13 cellular contexts compared by ENCODE assay signal in the genomic region with DNA sequence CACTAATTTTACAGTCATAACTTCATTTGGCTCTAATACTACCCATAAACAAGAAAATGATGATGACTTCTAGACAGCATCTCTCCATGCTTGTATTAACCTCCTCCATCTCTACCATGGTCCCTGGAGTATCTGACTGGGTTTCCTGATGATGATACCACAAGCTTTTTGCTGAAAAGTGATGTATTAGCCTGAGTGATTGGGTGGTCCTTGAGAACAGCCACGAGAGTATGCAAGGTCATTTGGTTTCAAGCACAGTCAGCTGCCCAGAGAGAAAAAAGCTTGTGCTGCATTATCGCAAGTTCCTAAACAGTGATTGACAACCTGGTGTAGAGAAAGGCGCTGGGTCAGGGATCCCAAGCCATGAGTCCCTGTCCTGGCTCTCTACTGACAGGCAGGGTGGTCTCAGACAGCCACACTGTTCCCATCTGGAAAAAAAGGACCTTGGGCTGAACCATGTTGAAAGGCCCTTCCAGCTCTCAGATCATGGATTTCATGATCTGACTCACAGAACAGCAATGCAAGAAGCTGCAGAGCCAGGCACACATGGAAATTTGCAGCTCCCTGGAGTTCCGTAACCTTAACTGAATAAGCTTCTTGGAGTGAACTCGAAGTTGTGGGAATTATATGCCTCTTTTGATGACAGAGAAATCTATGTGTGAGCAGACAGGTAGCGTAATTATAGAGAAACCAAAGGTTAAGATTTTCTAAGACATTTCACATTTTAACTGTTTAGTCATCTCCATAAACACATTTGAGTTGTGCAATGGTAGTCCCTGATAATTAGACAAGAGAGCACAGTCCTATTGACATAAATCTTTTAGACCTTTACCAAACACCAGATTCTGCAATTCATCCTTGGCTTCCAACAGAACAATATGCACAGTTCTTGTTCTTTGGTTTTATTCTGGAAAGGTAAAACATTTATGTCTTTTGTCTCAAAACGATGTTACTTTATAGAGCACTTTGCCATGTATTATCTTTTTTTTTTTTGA. TPM values are rescaled to one million over a fixed set of nuclear protein-coding genes. Genes with fewer than 3 reads are reported as not detected.
DNase-seq lines count a peak whose midpoint lies in the region; ATAC-seq and TF ChIP-seq lines count a peak whose summit lies in the region.
"Had no signal": no experiment of that assay in that cellular context is flagged by ENCODE, and none has a peak within 500 bp of the region (broad histone marks: within the 10 kb centered on the region; RNA-seq: fewer than 3 reads in every experiment).

No MANE protein-coding gene starts in this region.

- no peak overlapping the region for H2BK5ac ChIP-seq in mesendoderm (ENCODE audit: low read length)

- H3K4me3 ChIP-seq in cardiac fibroblast (replicated peaks in 1 of 2; ENCODE audit: low read depth in 2 of 2, low read length in 2 of 2) (no peak overlapping the region), mesendoderm (ENCODE audit: low read length) (no peak overlapping the region)
- H3K4me3 ChIP-seq: vagina had no signal

- H3K4me3 Mint-ChIP-seq in activated CD4-positive, alpha-beta memory T cell treated with anti-CD3 and anti-CD28 coated beads, Interleukin-2, amount 10 ng/mL, durations not matched to agents 7 days and 5 days: no peak overlapping the region
- no peak overlapping the region for H3K4me3 Mint-ChIP-seq in activated naive CD8-positive, alpha-beta T cell treated with anti-CD3 and anti-CD28 coated beads for 36 hours
- H3K4me3 Mint-ChIP-seq: activated naive CD4-positive, alpha-beta T cell treated with anti-CD3 and anti-CD28 coated beads, Interleukin-2, amount 10 ng/mL, durations not matched to agents 7 days and 5 days had no signal

- DNase-seq in AG08395 (ENCODE audit: low spot score) (peak; percentile 85), HT1080 (ENCODE audit: low read depth) (peak; percentile 28), cardiac fibroblast (ENCODE audit: low read depth in 2 of 2) (peak; percentile 70 to 71), mesendoderm (peak; percentile 51), NCI-H2029 treated with DMSO at 0.1 percent for 48 hours (lab: John Stamatoyannopoulos, UW) (no peak)
- no peak for DNase-seq in activated CD4-positive, alpha-beta memory T cell treated with anti-CD3 and anti-CD28 coated beads, Interleukin-2, amount 10 ng/mL, durations not matched to agents 7 days and 5 days
- no peak for DNase-seq in activated naive CD8-positive, alpha-beta T cell treated with anti-CD3 and anti-CD28 coated beads for 36 hours
- DNase-seq: activated naive CD4-positive, alpha-beta T cell treated with anti-CD3 and anti-CD28 coated beads, Interleukin-2, amount 10 ng/mL, durations not matched to agents 7 days and 5 days; dermis blood vessel endothelial cell; MM.1S; occipital lobe had no signal

- POLR2A ChIA-PET in activated CD4-positive, alpha-beta memory T cell treated with anti-CD3 and anti-CD28 coated beads, Interleukin-2, amount 10 ng/mL, durations not matched to agents 7 days and 5 days (lab: Charles Lee): no interaction called here

- H3K27me3 Mint-ChIP-seq in activated CD4-positive, alpha-beta memory T cell treated with anti-CD3 and anti-CD28 coated beads, Interleukin-2, amount 10 ng/mL, durations not matched to agents 7 days and 5 days: peaks cover 5% of the 10 kb centered on the region
- peaks cover 7% of the 10 kb centered on the region for H3K27me3 Mint-ChIP-seq in activated naive CD8-positive, alpha-beta T cell treated with anti-CD3 and anti-CD28 coated beads for 36 hours

- no CpG with 5 or more reads among the region's 7 CpGs for WGBS in mesendoderm (ENCODE audit: extremely low coverage, insufficient coverage, low lambda C conversion rate)

- no peaks in the 10 kb centered on the region for H3K4me1 Mint-ChIP-seq in activated CD4-positive, alpha-beta memory T cell treated with anti-CD3 and anti-CD28 coated beads, Interleukin-2, amount 10 ng/mL, durations not matched to agents 7 days and 5 days
- H3K4me1 Mint-ChIP-seq in activated naive CD8-positive, alpha-beta T cell treated with anti-CD3 and anti-CD28 coated beads for 36 hours: no peaks in the 10 kb centered on the region
- H3K4me1 Mint-ChIP-seq: activated naive CD4-positive, alpha-beta T cell treated with anti-CD3 and anti-CD28 coated beads, Interleukin-2, amount 10 ng/mL, durations not matched to agents 7 days and 5 days had no signal

- no peak overlapping the region for H3K9ac ChIP-seq in mesendoderm (ENCODE audit: low read length)

- H3K4ac ChIP-seq in mesendoderm (ENCODE audit: low read depth, low read length): no peak overlapping the region

- no peaks in the 10 kb centered on the region for H3K79me1 ChIP-seq in mesendoderm (ENCODE audit: low read length)

- no peaks in the 10 kb centered on the region for H3K36me3 ChIP-seq in mesendoderm (ENCODE audit: control insufficient read depth, insufficient read depth, low read length)
- H3K36me3 ChIP-seq: vagina had no signal

- no peaks in the 10 kb centered on the region for H3K27me3 ChIP-seq in mesendoderm (ENCODE audit: insufficient read depth, low read length, poor library complexity)
- H3K27me3 ChIP-seq: vagina had no signal

- H3K18ac ChIP-seq in mesendoderm (ENCODE audit: low read length): no peak overlapping the region

- no peak overlapping the region for H3K27ac ChIP-seq in mesendoderm (ENCODE audit: low read depth, low read length)
- H3K27ac ChIP-seq: vagina had no signal

- H3K4me2 ChIP-seq in mesendoderm (ENCODE audit: low read length): no peak overlapping the region

- ATAC-seq in HG02973 (IDR thresholded peaks at IDR 0.05; ENCODE audit: unreplicated experiment): no peak

- no peaks in the 10 kb centered on the region for H3K9me3 Mint-ChIP-seq in activated CD4-positive, alpha-beta memory T cell treated with anti-CD3 and anti-CD28 coated beads, Interleukin-2, amount 10 ng/mL, durations not matched to agents 7 days and 5 days
- H3K9me3 Mint-ChIP-seq in activated naive CD8-positive, alpha-beta T cell treated with anti-CD3 and anti-CD28 coated beads for 36 hours: no peaks in the 10 kb centered on the region
- H3K9me3 Mint-ChIP-seq: activated naive CD4-positive, alpha-beta T cell treated with anti-CD3 and anti-CD28 coated beads, Interleukin-2, amount 10 ng/mL, durations not matched to agents 7 days and 5 days had no signal

- H3K4me1 ChIP-seq in mesendoderm (ENCODE audit: control insufficient read depth, low read depth, low read length): no peaks in the 10 kb centered on the region
- H3K4me1 ChIP-seq: vagina had no signal

- H2AK5ac ChIP-seq in mesendoderm (ENCODE audit: low read length): no peak overlapping the region

- H4K5ac ChIP-seq in mesendoderm (ENCODE audit: low read length): no peak overlapping the region

- TF ChIP-seq CTCF in cardiac fibroblast (IDR thresholded peaks at IDR 0.05; ENCODE audit: low read depth, low read length): no peak

- no peak overlapping the region for H2BK15ac ChIP-seq in mesendoderm (replicated peaks; ENCODE audit: low read depth)

- H3K27ac Mint-ChIP-seq in activated CD4-positive, alpha-beta memory T cell treated with anti-CD3 and anti-CD28 coated beads, Interleukin-2, amount 10 ng/mL, durations not matched to agents 7 days and 5 days: no peak overlapping the region
- H3K27ac Mint-ChIP-seq in activated naive CD8-positive, alpha-beta T cell treated with anti-CD3 and anti-CD28 coated beads for 36 hours: no peak overlapping the region
- H3K27ac Mint-ChIP-seq: activated naive CD4-positive, alpha-beta T cell treated with anti-CD3 and anti-CD28 coated beads, Interleukin-2, amount 10 ng/mL, durations not matched to agents 7 days and 5 days had no signal

- no peak overlapping the region for H3K23ac ChIP-seq in mesendoderm (ENCODE audit: low read length)

- H3K36me3 Mint-ChIP-seq in activated CD4-positive, alpha-beta memory T cell treated with anti-CD3 and anti-CD28 coated beads, Interleukin-2, amount 10 ng/mL, durations not matched to agents 7 days and 5 days (ENCODE audit: low read depth): no peaks in the 10 kb centered on the region
- H3K36me3 Mint-ChIP-seq in activated naive CD8-positive, alpha-beta T cell treated with anti-CD3 and anti-CD28 coated beads for 36 hours: no peaks in the 10 kb centered on the region
- H3K36me3 Mint-ChIP-seq: activated naive CD4-positive, alpha-beta T cell treated with anti-CD3 and anti-CD28 coated beads, Interleukin-2, amount 10 ng/mL, durations not matched to agents 7 days and 5 days had no signal

- no peak overlapping the region for H2BK120ac ChIP-seq in mesendoderm (ENCODE audit: low read depth, low read length)

- H3K79me2 ChIP-seq in mesendoderm (ENCODE audit: control insufficient read depth, insufficient read depth, low read length): no peaks in the 10 kb centered on the region

- H4K8ac ChIP-seq in mesendoderm (ENCODE audit: low read depth, low read length): no peak overlapping the region

- CTCF ChIA-PET in activated CD4-positive, alpha-beta memory T cell treated with anti-CD3 and anti-CD28 coated beads, Interleukin-2, amount 10 ng/mL, durations not matched to agents 7 days and 5 days (lab: Charles Lee): no interaction called here

- no peak overlapping the region for H3K56ac ChIP-seq in mesendoderm (ENCODE audit: low read length)

RNA-seq across cellular contexts. Expression of a gene that starts 54.1 kb away (rescaled TPM):
- 99.8 and 175 TPM in 2 replicates for total RNA-seq in HT1080 (2014; rRNA removed; shearing (Covaris generic))
- 51.5 and 55.4 TPM in 2 replicates for polyA plus RNA-seq in HT1080 (2015; cell fraction: cytosol; rRNA removed)
- polyA plus RNA-seq in HT1080 (2015; cell fraction: nucleus; rRNA removed): 34.2 and 39.1 TPM in 2 replicates
- polyA plus RNA-seq in mesendoderm (2013, experiment 1 of 2): 8.2 TPM
- polyA plus RNA-seq in mesendoderm (2013, experiment 2 of 2): 8.8 TPM
- 10 to 100 TPM; 18.4 to 20.9 TPM for total RNA-seq in activated CD4-positive, alpha-beta memory T cell treated with anti-CD3 and anti-CD28 coated beads, Interleukin-2, amount 10 ng/mL, durations not matched to agents 7 days and 5 days
- 10 to 100 TPM; 28.2 to 30.6 TPM for total RNA-seq in activated naive CD8-positive, alpha-beta T cell treated with anti-CD3 and anti-CD28 coated beads for 36 hours

Comparison
In these comparisons a context has a peak if more than half of its experiments do, and no peak if none do; other contexts are left out.
1. DNase-seq: peak in AG08395 (single experiment), HT1080 (single experiment), cardiac fibroblast (2 of 2) and mesendoderm (single experiment); none in activated CD4-positive, alpha-beta memory T cell treated with anti-CD3 and anti-CD28 coated beads, Interleukin-2, amount 10 ng/mL, durations not matched to agents 7 days and 5 days (single experiment), activated naive CD8-positive, alpha-beta T cell treated with anti-CD3 and anti-CD28 coated beads for 36 hours (single experiment) and NCI-H2029 treated with DMSO at 0.1 percent for 48 hours (single experiment).